13 cellular contexts compared by ENCODE assay signal in the genomic region with DNA sequence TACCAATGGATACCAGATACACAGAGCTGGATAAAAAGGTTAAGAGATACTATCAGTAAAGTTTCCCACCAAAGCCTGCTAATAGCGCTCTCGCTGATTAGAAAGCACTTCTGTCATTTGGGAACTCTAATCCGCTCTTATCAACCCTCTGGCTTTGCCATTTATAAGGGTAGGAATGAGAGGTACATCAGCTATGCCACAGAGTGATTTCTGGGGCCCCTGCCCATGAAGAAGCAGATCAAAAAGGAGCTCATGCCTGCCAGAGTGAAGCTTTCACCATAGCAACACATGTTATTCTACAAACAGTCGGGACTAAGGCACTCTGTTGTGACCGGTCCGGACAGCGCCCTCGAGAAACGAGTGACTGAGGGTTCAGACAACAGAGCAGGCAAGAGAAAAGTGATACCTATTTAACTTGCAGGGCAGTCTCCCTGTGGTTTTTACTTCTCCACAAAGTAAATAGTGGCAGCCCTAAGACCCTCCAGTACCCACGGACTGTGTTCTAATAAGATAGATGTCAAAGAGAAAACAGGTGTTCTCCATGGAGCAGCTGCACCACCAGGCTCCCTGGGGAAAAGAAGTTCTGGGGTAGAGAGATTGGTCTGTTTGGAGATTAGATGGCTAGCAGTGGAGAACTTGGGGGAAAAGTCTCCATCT. TPM values are rescaled to one million over a fixed set of nuclear protein-coding genes. Genes with fewer than 3 reads are reported as not detected.
DNase-seq lines count a peak whose midpoint lies in the region; ATAC-seq and TF ChIP-seq lines count a peak whose summit lies in the region.
"Had no signal": no experiment of that assay in that cellular context is flagged by ENCODE, and none has a peak within 500 bp of the region (broad histone marks: within the 10 kb centered on the region; RNA-seq: fewer than 3 reads in every experiment).

No MANE protein-coding gene starts in this region.

- H3K9me3 ChIP-seq in esophagus muscularis mucosa (no peaks in the 10 kb centered on the region), A673 (ENCODE audit: low read depth, low read length, poor library complexity, severe bottlenecking) (no peaks in the 10 kb centered on the region)

- H3K4me3 ChIP-seq in esophagus muscularis mucosa (peak overlapping the region in 1 of 4 donors; percentile 3), A673 (ENCODE audit: low read depth, low read length, poor library complexity, severe bottlenecking) (no peak overlapping the region)

- H3K27ac ChIP-seq in esophagus muscularis mucosa (replicated peaks in 1 of 4) (peak overlapping the region; percentile 63 to 100 (median 82)), A673 (ENCODE audit: low read depth, low read length, poor library complexity, severe bottlenecking) (no peak overlapping the region)
- H3K27ac ChIP-seq: C4-2B had no signal

- CTCF ChIA-PET in A673 (lab: Charles Lee): no interaction called here

- TF ChIP-seq CTCF in esophagus muscularis mucosa (IDR thresholded peaks at IDR 0.05) (no peak), neural crest cell (conservative IDR thresholded peaks at IDR 0.05) (no peak), A673 (conservative IDR thresholded peaks at IDR 0.05; ENCODE audit: low read depth, low read length) (no peak)

- peak overlapping the region; percentile 22 for H3K27ac Mint-ChIP-seq in neural crest cell (ENCODE audit: unreplicated experiment)
- H3K27ac Mint-ChIP-seq: naive B cell had no signal

- peaks cover 97 to 100% (median 100%) of the 10 kb centered on the region in 4 donors for H3K4me1 ChIP-seq in esophagus muscularis mucosa
- H3K4me1 ChIP-seq in A673 (ENCODE audit: insufficient read depth, low read length, poor library complexity, severe bottlenecking): peaks cover 3% of the 10 kb centered on the region

- H3K36me3 ChIP-seq in esophagus muscularis mucosa: no peaks in the 10 kb centered on the region
- H3K36me3 ChIP-seq in A673 (ENCODE audit: insufficient read depth, low read length, poor library complexity, severe bottlenecking): no peaks in the 10 kb centered on the region

- no peak for TF ChIP-seq EP300 in esophagus muscularis mucosa (IDR thresholded peaks at IDR 0.05)

- no peak for TF ChIP-seq POLR2A in esophagus muscularis mucosa (IDR thresholded peaks at IDR 0.05; ENCODE audit: low read depth)

- H3K9me3 Mint-ChIP-seq in neural crest cell: no peaks in the 10 kb centered on the region
- H3K9me3 Mint-ChIP-seq: naive B cell had no signal

- ATAC-seq in HG03196 (IDR thresholded peaks at IDR 0.05; ENCODE audit: unreplicated experiment): no peak

- H3K4me3 Mint-ChIP-seq in neural crest cell: peak overlapping the region; percentile 10

- H3K36me3 Mint-ChIP-seq in neural crest cell (ENCODE audit: low read depth): no peaks in the 10 kb centered on the region
- H3K36me3 Mint-ChIP-seq: naive B cell had no signal

- H3K27me3 ChIP-seq in esophagus muscularis mucosa (no peaks in the 10 kb centered on the region), A673 (replicated peaks; ENCODE audit: insufficient read depth, low read depth, low read length, poor library complexity) (no peaks in the 10 kb centered on the region)

- peaks cover 87% of the 10 kb centered on the region for H3K4me1 Mint-ChIP-seq in neural crest cell

- peak; percentile 49 for DNase-seq in AG20443 (ENCODE audit: low spot score)
- peak; percentile 51 to 76 for DNase-seq in NCI-H524 (lab: John Stamatoyannopoulos, UW)
- DNase-seq in esophagus muscularis mucosa (ENCODE audit: extremely low spot score): no peak
- no peak for DNase-seq in neural crest cell (ENCODE audit: low read depth, low spot score)
- DNase-seq in A673 (ENCODE audit: low spot score): no peak
- DNase-seq in activated T-cell treated with anti-CD3 and anti-CD28 coated beads, Interleukin-2, amount 50 U/mL, for 1 hour: no peak
- DNase-seq in activated CD4-positive, alpha-beta T cell treated with anti-CD3 and anti-CD28 coated beads for 1 hour: no peak
- DNase-seq: activated CD4-positive, CD25-positive, alpha-beta regulatory T cell; activated effector memory CD4-positive, alpha-beta T cell treated with Interleukin-2 at 50 U/mL for 16 hours; naive B cell; stimulated activated CD4-positive, alpha-beta T cell treated with anti-CD3 and anti-CD28 coated beads, Interleukin-2, amount 100 ng/mL, for 48 hours had no signal

- intact Hi-C loops in esophagus muscularis mucosa (cut with DNase I) (loop anchor here (10.0 kb wide), 1 partner anchor 286 kb away; the partner anchor contains the start of gene MCM3), A673 (cut with micrococcal nuclease; ENCODE audit: unreplicated experiment) (no loop called here)

- H3K27me3 Mint-ChIP-seq in neural crest cell (ENCODE audit: low read depth): no peaks in the 10 kb centered on the region
- H3K27me3 Mint-ChIP-seq: naive B cell had no signal

- WGBS in esophagus muscularis mucosa: 73% methylated on average over 10 of the region's 10 CpGs

- POLR2A ChIA-PET in A673 (lab: Charles Lee; ENCODE audit: low non-redundant PET): no interaction called here

- BruUV-seq in A673 (replicated peaks; lab: Mats Ljungman, UMichigan): no TSS peak

RNA-seq across cellular contexts. Expression of gene TRAM2, which starts 5.6 kb away (rescaled TPM):
- total RNA-seq in esophagus muscularis mucosa: 10 to 100 TPM; 13.3 to 23.8 (median 18.5) TPM
- total RNA-seq in neural crest cell: 20.2 and 20.4 TPM in 2 replicates
- 20.9 and 21.9 TPM in 2 replicates for total RNA-seq in A673 (2021)

Comparison
In these comparisons a context has a peak if more than half of its experiments do, and no peak if none do; other contexts are left out.
1. DNase-seq: peak in AG20443 (single experiment) and NCI-H524 (2 of 2); none in esophagus muscularis mucosa (single experiment), neural crest cell (single experiment), A673 (single experiment), activated T-cell treated with anti-CD3 and anti-CD28 coated beads, Interleukin-2, amount 50 U/mL, for 1 hour (single experiment) and activated CD4-positive, alpha-beta T cell treated with anti-CD3 and anti-CD28 coated beads for 1 hour (single experiment).